ENCODE assay signal across 1 cellular context in the genomic region with DNA sequence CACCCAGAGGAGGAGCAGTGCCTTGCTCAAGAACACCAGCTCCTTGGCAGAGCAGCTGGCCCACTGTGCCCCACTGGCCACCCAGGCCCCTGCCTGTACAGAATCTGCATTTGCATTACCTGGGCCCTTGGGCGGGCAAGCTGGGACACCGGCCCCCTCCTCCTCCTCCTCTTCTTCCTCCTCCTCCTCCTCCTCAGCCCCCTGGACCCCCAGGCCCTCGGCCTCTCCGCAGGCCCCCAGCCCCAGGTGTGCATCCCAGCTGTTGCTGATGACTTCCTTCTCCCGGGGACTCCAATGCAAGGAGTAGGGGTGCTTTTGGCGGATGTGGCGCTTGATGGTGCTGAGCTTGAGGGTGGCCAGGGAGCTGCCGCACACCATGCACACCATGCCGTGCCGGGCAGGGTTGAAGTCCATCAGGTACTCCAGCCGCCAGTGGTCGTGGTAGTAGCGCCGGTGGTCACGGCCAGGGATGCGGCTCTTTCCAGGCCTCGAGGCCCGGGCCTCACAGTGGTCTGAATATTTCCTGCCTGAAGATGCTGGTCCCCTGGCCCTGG.
TF ChIP-seq lines count a peak whose summit lies in the region.

No MANE protein-coding gene starts in this region.

TF ChIP-seq in HepG2, 621 proteins besides CTCF, POLR2A, EP300 and RAD21 (continued from another document):
- TF ChIP-seq MIER3 (CRISPR knock-in tag; IDR thresholded peaks at IDR 0.05; ENCODE audit: borderline replicate concordance) (no peak), ZBTB38 (CRISPR knock-in tag; IDR thresholded peaks at IDR 0.05) (0 out of 2 replicates have a peak, but pooled peaks have one; percentile 14), HNRNPL (IDR thresholded peaks at IDR 0.05; ENCODE audit: low read depth, low read length) (0 out of 2 replicates have a peak, but pooled peaks have one; percentile 22), AGO2 (optimal IDR thresholded peaks at IDR 0.05; ENCODE audit: low read depth, low read length) (peak; percentile 47), ZNF569 (CRISPR knock-in tag; IDR thresholded peaks at IDR 0.05; ENCODE audit: borderline replicate concordance) (no peak), ZFX (CRISPR knock-in tag; IDR thresholded peaks at IDR 0.05; ENCODE audit: low read depth) (0 out of 2 replicates have a peak, but pooled peaks have one; percentile 9)
- TF ChIP-seq, protein P1, sequence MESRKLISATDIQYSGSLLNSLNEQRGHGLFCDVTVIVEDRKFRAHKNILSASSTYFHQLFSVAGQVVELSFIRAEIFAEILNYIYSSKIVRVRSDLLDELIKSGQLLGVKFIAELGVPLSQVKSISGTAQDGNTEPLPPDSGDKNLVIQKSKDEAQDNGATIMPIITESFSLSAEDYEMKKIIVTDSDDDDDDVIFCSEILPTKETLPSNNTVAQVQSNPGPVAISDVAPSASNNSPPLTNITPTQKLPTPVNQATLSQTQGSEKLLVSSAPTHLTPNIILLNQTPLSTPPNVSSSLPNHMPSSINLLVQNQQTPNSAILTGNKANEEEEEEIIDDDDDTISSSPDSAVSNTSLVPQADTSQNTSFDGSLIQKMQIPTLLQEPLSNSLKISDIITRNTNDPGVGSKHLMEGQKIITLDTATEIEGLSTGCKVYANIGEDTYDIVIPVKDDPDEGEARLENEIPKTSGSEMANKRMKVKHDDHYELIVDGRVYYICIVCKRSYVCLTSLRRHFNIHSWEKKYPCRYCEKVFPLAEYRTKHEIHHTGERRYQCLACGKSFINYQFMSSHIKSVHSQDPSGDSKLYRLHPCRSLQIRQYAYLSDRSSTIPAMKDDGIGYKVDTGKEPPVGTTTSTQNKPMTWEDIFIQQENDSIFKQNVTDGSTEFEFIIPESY (CRISPR knock-in tag; IDR thresholded peaks at IDR 0.05) = peak; percentile 90
- TF ChIP-seq, protein P2, sequence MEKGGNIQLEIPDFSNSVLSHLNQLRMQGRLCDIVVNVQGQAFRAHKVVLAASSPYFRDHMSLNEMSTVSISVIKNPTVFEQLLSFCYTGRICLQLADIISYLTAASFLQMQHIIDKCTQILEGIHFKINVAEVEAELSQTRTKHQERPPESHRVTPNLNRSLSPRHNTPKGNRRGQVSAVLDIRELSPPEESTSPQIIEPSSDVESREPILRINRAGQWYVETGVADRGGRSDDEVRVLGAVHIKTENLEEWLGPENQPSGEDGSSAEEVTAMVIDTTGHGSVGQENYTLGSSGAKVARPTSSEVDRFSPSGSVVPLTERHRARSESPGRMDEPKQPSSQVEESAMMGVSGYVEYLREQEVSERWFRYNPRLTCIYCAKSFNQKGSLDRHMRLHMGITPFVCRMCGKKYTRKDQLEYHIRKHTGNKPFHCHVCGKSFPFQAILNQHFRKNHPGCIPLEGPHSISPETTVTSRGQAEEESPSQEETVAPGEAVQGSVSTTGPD (CRISPR knock-in tag; IDR thresholded peaks at IDR 0.05) = peak; percentile 20; the same call in 1 of the 2 replicates
TF ChIP-seq in HepG2: peak in this region for 7.
